11 cellular contexts compared by ENCODE assay signal in the genomic region with DNA sequence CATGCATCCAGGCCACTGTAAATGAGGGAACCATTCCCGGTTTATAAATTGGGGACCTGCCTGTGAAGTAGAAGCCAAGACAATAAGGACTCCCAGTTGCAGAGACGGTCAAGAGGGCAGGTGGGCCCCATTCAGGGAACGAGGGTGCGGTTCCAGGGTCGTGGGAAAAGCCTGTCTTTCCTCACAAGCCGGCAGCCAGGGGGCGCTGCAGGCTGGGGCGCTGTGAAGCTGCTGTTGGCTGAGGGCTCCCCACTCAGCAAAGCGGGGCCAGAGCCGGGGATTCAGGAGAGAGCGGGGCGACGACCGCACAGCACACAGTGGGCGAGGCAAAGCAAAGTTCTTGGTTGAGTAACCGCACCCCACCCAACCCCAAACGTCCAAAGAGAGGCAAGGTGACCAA. TPM values are rescaled to one million over a fixed set of nuclear protein-coding genes. Genes with fewer than 3 reads are reported as not detected.
DNase-seq lines count a peak whose midpoint lies in the region; ATAC-seq and TF ChIP-seq lines count a peak whose summit lies in the region.
"Had no signal": no experiment of that assay in that cellular context is flagged by ENCODE, and none has a peak within 500 bp of the region (broad histone marks: within the 10 kb centered on the region; RNA-seq: fewer than 3 reads in every experiment).

No MANE protein-coding gene starts in this region.

- H4K91ac ChIP-seq in neuronal stem cell (ENCODE audit: low read depth, low read length, poor library complexity) = no peak overlapping the region

- H2BK12ac ChIP-seq in neuronal stem cell (ENCODE audit: low read length) = no peak overlapping the region

- DNase-seq in activated CD4-positive, CD25-positive, alpha-beta regulatory T cell treated with anti-CD3 and anti-CD28 coated beads, Interleukin-2, amount 50 U/mL, for 72 hours = peak; percentile 62
- DNase-seq in activated CD4-positive, CD25-positive, alpha-beta regulatory T cell (lab: John Stamatoyannopoulos, UW) = no peak
- peak; percentile 63 for DNase-seq in WTC11 (ENCODE audit: low spot score)
- DNase-seq in foreskin keratinocyte = no peak
- DNase-seq in stimulated activated CD4-positive, alpha-beta T cell treated with anti-CD3 and anti-CD28 coated beads, Interleukin-4, amount 100 ng/mL, for 4 hours = peak; percentile 31 to 50
- DNase-seq in neuronal stem cell (ENCODE audit: low spot score) = no peak
- DNase-seq in MV-4-11 (lab: John Stamatoyannopoulos, UW) = no peak
- no peak for DNase-seq in NCI-H510A (lab: John Stamatoyannopoulos, UW)
- DNase-seq: midbrain had no signal

- H3K4me2 ChIP-seq in neuronal stem cell (ENCODE audit: insufficient read depth, low read length, poor library complexity, severe bottlenecking) = no peak overlapping the region

- peaks cover 6 to 24% of the 10 kb centered on the region in 2 donors for H3K36me3 ChIP-seq in neuronal stem cell (replicated peaks in 1 of 2; ENCODE audit: control insufficient read depth in 2 of 2, insufficient read depth in 2 of 2, low read length in 2 of 2)

- POLR2A ChIA-PET in WTC11 (lab: Charles Lee) = no interaction called here

- H3K27ac ChIP-seq in foreskin keratinocyte = no peak overlapping the region
- H3K27ac ChIP-seq in neuronal stem cell (replicated peaks; ENCODE audit: low read length) = no peak overlapping the region
- H3K27ac ChIP-seq: SK-N-MC had no signal

- H3K9me3 ChIP-seq in neuronal stem cell (replicated peaks in 1 of 2; ENCODE audit: control insufficient read depth in 2 of 2, insufficient read depth in 1 of 2, low read depth in 1 of 2, low read length in 2 of 2) = peaks cover 7 to 8% of the 10 kb centered on the region in 2 donors

- no peaks in the 10 kb centered on the region for H3K27me3 ChIP-seq in foreskin keratinocyte
- no peaks in the 10 kb centered on the region for H3K27me3 ChIP-seq in neuronal stem cell (ENCODE audit: control insufficient read depth in 3 of 3, insufficient read depth in 3 of 3, low read depth in 1 of 3, low read length in 3 of 3)

- H3K36me3 Mint-ChIP-seq in WTC11 = peaks cover 40% of the 10 kb centered on the region

- no peak overlapping the region for H2BK5ac ChIP-seq in neuronal stem cell (ENCODE audit: low read length)

- no peaks in the 10 kb centered on the region for H3K4me1 Mint-ChIP-seq in WTC11

- no peak overlapping the region for H3K14ac ChIP-seq in neuronal stem cell (ENCODE audit: low read length)

- ATAC-seq in WTC11 = peak; percentile 78
- no peak for ATAC-seq in foreskin keratinocyte

- no CpG with 5 or more reads among the region's 17 CpGs for WGBS in neuronal stem cell (ENCODE audit: extremely low coverage in 2 of 2, insufficient read length in 2 of 2, insufficient replicate concordance in 1 of 2), 2 donors

- no peak overlapping the region for H4K8ac ChIP-seq in neuronal stem cell (ENCODE audit: low read depth, low read length)

- H3K4me3 Mint-ChIP-seq in WTC11 = no peak overlapping the region
- H3K4me3 Mint-ChIP-seq: central memory CD8-positive, alpha-beta T cell had no signal

- no peak overlapping the region for H3K4me3 ChIP-seq in neuronal stem cell (ENCODE audit: low read length in 2 of 2)
- H3K4me3 ChIP-seq: SK-N-MC had no signal

- H3K23ac ChIP-seq in neuronal stem cell (ENCODE audit: low read depth, low read length, poor library complexity) = no peak overlapping the region

- H2BK15ac ChIP-seq in neuronal stem cell (ENCODE audit: low read length) = no peak overlapping the region

- no peak overlapping the region for H3K4ac ChIP-seq in neuronal stem cell (ENCODE audit: low read length)

- CTCF ChIA-PET in WTC11 (lab: Charles Lee) = interaction anchor here (0.7 to 1.3 kb wide), 6 partner anchors 12 to 1092 kb away, joined by 3 to 6 read pairs (median 3); no protein-coding TSS in a partner anchor

- no peak overlapping the region for H2AK5ac ChIP-seq in neuronal stem cell (ENCODE audit: low read depth, low read length)

- no peak overlapping the region for H2AFZ ChIP-seq in neuronal stem cell (ENCODE audit: low read length)

- no peaks in the 10 kb centered on the region for H3K79me1 ChIP-seq in neuronal stem cell (ENCODE audit: low read depth, low read length)

- no peaks in the 10 kb centered on the region for H3K27me3 Mint-ChIP-seq in WTC11 (ENCODE audit: low read depth)
- H3K27me3 Mint-ChIP-seq: central memory CD8-positive, alpha-beta T cell had no signal

- H3K4me1 ChIP-seq in foreskin keratinocyte (no peaks in the 10 kb centered on the region), neuronal stem cell (ENCODE audit: control insufficient read depth in 2 of 2, insufficient read depth in 1 of 2, low read depth in 1 of 2, low read length in 2 of 2) (no peaks in the 10 kb centered on the region)

- H3K9ac ChIP-seq in neuronal stem cell (ENCODE audit: low read depth, low read length, poor library complexity) = no peak overlapping the region

- H3K27ac Mint-ChIP-seq in WTC11 = no peak overlapping the region

- no peak overlapping the region for H2BK120ac ChIP-seq in neuronal stem cell (ENCODE audit: low read depth, low read length)

- TF ChIP-seq CTCF in WTC11 (IDR thresholded peaks at IDR 0.05) (peak; percentile 42; the same call in 1 of the 2 replicates), foreskin keratinocyte (conservative IDR thresholded peaks at IDR 0.05) (peak; percentile 42)

- H3K18ac ChIP-seq in neuronal stem cell (ENCODE audit: low read length) = no peak overlapping the region

- H3K9me3 Mint-ChIP-seq in WTC11 = peaks cover 23% of the 10 kb centered on the region
- H3K9me3 Mint-ChIP-seq: central memory CD8-positive, alpha-beta T cell had no signal

TF ChIP-seq in WTC11, 78 proteins besides CTCF, POLR2A, EP300 and RAD21 (continues in another document):
- TF ChIP-seq NFYB (CRISPR knock-in tag; conservative IDR thresholded peaks at IDR 0.05; ENCODE audit: low read depth) = no peak
- TF ChIP-seq SOX15 (CRISPR knock-in tag; IDR thresholded peaks at IDR 0.05) = no peak
- TF ChIP-seq, protein P1, sequence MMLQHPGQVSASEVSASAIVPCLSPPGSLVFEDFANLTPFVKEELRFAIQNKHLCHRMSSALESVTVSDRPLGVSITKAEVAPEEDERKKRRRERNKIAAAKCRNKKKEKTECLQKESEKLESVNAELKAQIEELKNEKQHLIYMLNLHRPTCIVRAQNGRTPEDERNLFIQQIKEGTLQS (CRISPR knock-in tag; conservative IDR thresholded peaks at IDR 0.05) = no peak
- TF ChIP-seq FOXP1 (CRISPR knock-in tag; IDR thresholded peaks at IDR 0.05; ENCODE audit: borderline replicate concordance) = no peak
- no peak for TF ChIP-seq NR1H2 (CRISPR knock-in tag; IDR thresholded peaks at IDR 0.05)
- TF ChIP-seq, protein P2, sequence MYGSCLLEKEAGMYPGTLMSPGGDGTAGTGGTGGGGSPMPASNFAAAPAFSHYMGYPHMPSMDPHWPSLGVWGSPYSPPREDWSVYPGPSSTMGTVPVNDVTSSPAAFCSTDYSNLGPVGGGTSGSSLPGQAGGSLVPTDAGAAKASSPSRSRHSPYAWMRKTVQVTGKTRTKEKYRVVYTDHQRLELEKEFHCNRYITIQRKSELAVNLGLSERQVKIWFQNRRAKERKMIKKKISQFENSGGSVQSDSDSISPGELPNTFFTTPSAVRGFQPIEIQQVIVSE (CRISPR knock-in tag; IDR thresholded peaks at IDR 0.05; ENCODE audit: borderline replicate concordance) = no peak
- no peak for TF ChIP-seq ZNF121 (CRISPR knock-in tag; IDR thresholded peaks at IDR 0.05)
- no peak for TF ChIP-seq TEAD1 (CRISPR knock-in tag; IDR thresholded peaks at IDR 0.05)
- TF ChIP-seq ZNF423 (CRISPR knock-in tag; IDR thresholded peaks at IDR 0.05) = no peak
- TF ChIP-seq, protein P3, sequence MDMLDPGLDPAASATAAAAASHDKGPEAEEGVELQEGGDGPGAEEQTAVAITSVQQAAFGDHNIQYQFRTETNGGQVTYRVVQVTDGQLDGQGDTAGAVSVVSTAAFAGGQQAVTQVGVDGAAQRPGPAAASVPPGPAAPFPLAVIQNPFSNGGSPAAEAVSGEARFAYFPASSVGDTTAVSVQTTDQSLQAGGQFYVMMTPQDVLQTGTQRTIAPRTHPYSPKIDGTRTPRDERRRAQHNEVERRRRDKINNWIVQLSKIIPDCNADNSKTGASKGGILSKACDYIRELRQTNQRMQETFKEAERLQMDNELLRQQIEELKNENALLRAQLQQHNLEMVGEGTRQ (CRISPR knock-in tag; IDR thresholded peaks at IDR 0.05) = no peak
- TF ChIP-seq, protein P4, sequence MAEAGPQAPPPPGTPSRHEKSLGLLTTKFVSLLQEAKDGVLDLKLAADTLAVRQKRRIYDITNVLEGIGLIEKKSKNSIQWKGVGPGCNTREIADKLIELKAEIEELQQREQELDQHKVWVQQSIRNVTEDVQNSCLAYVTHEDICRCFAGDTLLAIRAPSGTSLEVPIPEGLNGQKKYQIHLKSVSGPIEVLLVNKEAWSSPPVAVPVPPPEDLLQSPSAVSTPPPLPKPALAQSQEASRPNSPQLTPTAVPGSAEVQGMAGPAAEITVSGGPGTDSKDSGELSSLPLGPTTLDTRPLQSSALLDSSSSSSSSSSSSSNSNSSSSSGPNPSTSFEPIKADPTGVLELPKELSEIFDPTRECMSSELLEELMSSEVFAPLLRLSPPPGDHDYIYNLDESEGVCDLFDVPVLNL (CRISPR knock-in tag; IDR thresholded peaks at IDR 0.05; ENCODE audit: borderline replicate concordance, low read depth) = no peak
- no peak for TF ChIP-seq ZNF671 (CRISPR knock-in tag; IDR thresholded peaks at IDR 0.05)
- no peak for TF ChIP-seq ZNF263 (CRISPR knock-in tag; IDR thresholded peaks at IDR 0.05; ENCODE audit: low read depth)
- TF ChIP-seq, protein P5, sequence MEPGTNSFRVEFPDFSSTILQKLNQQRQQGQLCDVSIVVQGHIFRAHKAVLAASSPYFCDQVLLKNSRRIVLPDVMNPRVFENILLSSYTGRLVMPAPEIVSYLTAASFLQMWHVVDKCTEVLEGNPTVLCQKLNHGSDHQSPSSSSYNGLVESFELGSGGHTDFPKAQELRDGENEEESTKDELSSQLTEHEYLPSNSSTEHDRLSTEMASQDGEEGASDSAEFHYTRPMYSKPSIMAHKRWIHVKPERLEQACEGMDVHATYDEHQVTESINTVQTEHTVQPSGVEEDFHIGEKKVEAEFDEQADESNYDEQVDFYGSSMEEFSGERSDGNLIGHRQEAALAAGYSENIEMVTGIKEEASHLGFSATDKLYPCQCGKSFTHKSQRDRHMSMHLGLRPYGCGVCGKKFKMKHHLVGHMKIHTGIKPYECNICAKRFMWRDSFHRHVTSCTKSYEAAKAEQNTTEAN (CRISPR knock-in tag; IDR thresholded peaks at IDR 0.05) = no peak
- no peak for TF ChIP-seq MYBL2 (CRISPR knock-in tag; IDR thresholded peaks at IDR 0.05)
- no peak for TF ChIP-seq ELF4 (CRISPR knock-in tag; IDR thresholded peaks at IDR 0.05; ENCODE audit: low read depth)

RNA-seq across cellular contexts. Expression of a gene that starts 24.9 kb away (rescaled TPM):
- total RNA-seq in WTC11 (2021) (not detected in 3 replicates), foreskin keratinocyte (not detected in 2 replicates)
- not detected in 2 replicates for polyA plus RNA-seq in foreskin keratinocyte
- not detected for polyA plus RNA-seq in neuronal stem cell (2013, experiment 1 of 2)
- not detected for polyA plus RNA-seq in neuronal stem cell (2013, experiment 2 of 2)

Comparison
In these comparisons a context has a peak if more than half of its experiments do, and no peak if none do; other contexts are left out.
1. DNase-seq: peak in activated CD4-positive, CD25-positive, alpha-beta regulatory T cell treated with anti-CD3 and anti-CD28 coated beads, Interleukin-2, amount 50 U/mL, for 72 hours (single experiment), WTC11 (single experiment) and stimulated activated CD4-positive, alpha-beta T cell treated with anti-CD3 and anti-CD28 coated beads, Interleukin-4, amount 100 ng/mL, for 4 hours (2 of 2); none in activated CD4-positive, CD25-positive, alpha-beta regulatory T cell (0 of 4), foreskin keratinocyte (0 of 2), neuronal stem cell (single experiment), MV-4-11 (single experiment) and NCI-H510A (single experiment).